In the genomic region with DNA sequence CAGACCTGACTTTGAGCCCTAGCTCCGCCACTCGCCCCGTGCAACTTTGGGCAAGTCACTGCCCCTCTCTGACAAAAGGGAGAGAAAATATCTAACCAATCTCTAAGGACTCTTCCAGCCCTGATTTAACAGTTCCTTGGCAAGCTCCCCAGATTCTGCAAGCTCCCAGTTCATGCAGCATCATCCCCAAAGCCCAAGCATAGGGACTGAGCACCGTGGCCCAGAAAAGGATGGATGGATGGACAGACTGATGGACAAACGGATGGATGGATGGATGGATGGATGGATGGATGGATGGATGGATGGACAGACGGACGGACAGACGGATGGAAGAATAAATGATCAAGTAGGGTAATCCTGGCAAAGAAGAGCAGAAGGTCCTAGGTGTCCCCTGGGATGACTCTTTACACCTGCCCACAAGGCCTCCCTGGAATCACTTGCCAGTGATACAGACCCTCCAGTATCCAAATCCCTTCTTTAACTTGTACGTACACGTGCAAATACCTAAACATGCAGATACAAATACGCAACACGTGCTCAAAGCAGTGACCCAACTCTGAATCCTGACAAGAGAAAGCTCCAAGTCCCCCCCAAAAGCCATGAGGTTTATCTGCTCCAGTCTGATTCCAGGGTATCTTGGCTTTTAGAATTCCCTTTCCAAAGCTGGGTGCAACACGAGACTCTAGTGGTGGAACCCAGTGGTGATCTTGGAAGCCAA, we compare ENCODE assay signal across 12 cellular contexts. TPM values are rescaled to one million over a fixed set of nuclear protein-coding genes. Genes with fewer than 3 reads are reported as not detected.
DNase-seq lines count a peak whose midpoint lies in the region; ATAC-seq and TF ChIP-seq lines count a peak whose summit lies in the region.
"Had no signal": no experiment of that assay in that cellular context is flagged by ENCODE, and none has a peak within 500 bp of the region (broad histone marks: within the 10 kb centered on the region; RNA-seq: fewer than 3 reads in every experiment).

No MANE protein-coding gene starts in this region.

- H3K56ac ChIP-seq in H9 (ENCODE audit: insufficient read length, low read depth, low read length) = no peak overlapping the region

- no peak overlapping the region for H2AFZ ChIP-seq in H9 (ENCODE audit: low read length)

- no peak overlapping the region for H2BK5ac ChIP-seq in H9 (ENCODE audit: insufficient read length, low read length)

- H3T11ph ChIP-seq in H9 (ENCODE audit: low read length) = no peak overlapping the region

- H3K18ac ChIP-seq in H9 (ENCODE audit: insufficient read length, low read depth, low read length) = peak overlapping the region; percentile 15

- H2BK12ac ChIP-seq in H9 (ENCODE audit: insufficient read length, low read depth, low read length) = no peak overlapping the region

- H3K4me1 ChIP-seq in H9 (ENCODE audit: insufficient read depth, low read length) (peaks cover 5% of the 10 kb centered on the region; the same call in 1 of the 2 replicates), rectal smooth muscle tissue (ENCODE audit: control insufficient read depth, insufficient read depth, low read length) (peaks cover 49% of the 10 kb centered on the region)

- H3K4me3 ChIP-seq in fibroblast of the aortic adventitia (ENCODE audit: low read depth, low read length) (no peak overlapping the region), rectal smooth muscle tissue (ENCODE audit: low read length) (no peak overlapping the region)
- H3K4me3 ChIP-seq: GM12878, heart right ventricle, MG63 had no signal

- no peak overlapping the region for H2AK5ac ChIP-seq in H9 (ENCODE audit: insufficient read length, low read length)

- no peak overlapping the region for H3K27ac ChIP-seq in H9 (ENCODE audit: insufficient read length, low read depth, low read length)
- peak overlapping the region; percentile 40 for H3K27ac ChIP-seq in rectal smooth muscle tissue (ENCODE audit: low read depth, low read length)

- H2BK120ac ChIP-seq in H9 (ENCODE audit: low read depth, low read length, poor library complexity, severe bottlenecking) = no peak overlapping the region

- no CpG with 5 or more reads among the region's 13 CpGs for WGBS in H9 (ENCODE audit: extremely low coverage, insufficient read length, low lambda C conversion rate)

- no peaks in the 10 kb centered on the region for H3K79me1 ChIP-seq in H9 (ENCODE audit: insufficient read depth, low read depth, low read length, poor library complexity, severe bottlenecking)

- H3K4me3 Mint-ChIP-seq in H9 = no peak overlapping the region
- no peak overlapping the region for H3K4me3 Mint-ChIP-seq in activated T-helper 17 cell treated with anti-CD3 and anti-CD28 coated beads, Interleukin-2, amount 50 U/mL, for 72 hours

- H3K14ac ChIP-seq in H9 (ENCODE audit: insufficient read depth, low read length) = 0 out of 2 replicates have a peak overlapping the region, but pooled peaks have one; percentile 10

- no peaks in the 10 kb centered on the region; a peak in 2 of 5 replicates for H3K9me3 Mint-ChIP-seq in H9
- H3K9me3 Mint-ChIP-seq in activated T-helper 17 cell treated with anti-CD3 and anti-CD28 coated beads, Interleukin-2, amount 50 U/mL, for 72 hours = no peaks in the 10 kb centered on the region

- H4K5ac ChIP-seq in H9 (ENCODE audit: insufficient read length, low read depth, low read length) = no peak overlapping the region

- no peaks in the 10 kb centered on the region for H3K23me2 ChIP-seq in H9 (ENCODE audit: insufficient read length, low read depth, low read length, poor library complexity, severe bottlenecking)

- ATAC-seq in activated T-helper 17 cell treated with anti-CD3 and anti-CD28 coated beads, Interleukin-2, amount 50 U/mL, for 72 hours (replicated peaks) = no peak
- ATAC-seq in HG03045 (IDR thresholded peaks at IDR 0.05; ENCODE audit: unreplicated experiment) = no peak
- ATAC-seq: GM12878 had no signal

- no peak for DNase-seq in H9
- peak; percentile 58 for DNase-seq in fibroblast of the aortic adventitia (ENCODE audit: low read depth)
- DNase-seq in stimulated activated CD8-positive, alpha-beta memory T cell treated with anti-CD3 and anti-CD28 coated beads, Interleukin-4, amount 100 ng/mL, for 48 hours = no peak
- DNase-seq in OCI-M2 (lab: John Stamatoyannopoulos, UW; ENCODE audit: unreplicated experiment) = no peak
- DNase-seq: activated CD4-positive, CD25-positive, alpha-beta regulatory T cell treated with anti-CD3 and anti-CD28 coated beads, Interleukin-2, amount 50 U/mL, for 72 hours; heart right ventricle; MG63; NCI-H226 had no signal

- no peak overlapping the region for H4K91ac ChIP-seq in H9 (ENCODE audit: insufficient read length, low read depth, low read length)

- H3K27ac Mint-ChIP-seq in H9 = peak overlapping the region in 2 of 3 experiments; percentile 95 to 96; a peak in 3 of 7 replicates
- peak overlapping the region; percentile 77 for H3K27ac Mint-ChIP-seq in activated T-helper 17 cell treated with anti-CD3 and anti-CD28 coated beads, Interleukin-2, amount 50 U/mL, for 72 hours

- TF ChIP-seq CTCF in H9 (conservative IDR thresholded peaks at IDR 0.05) = no peak
- no peak for TF ChIP-seq CTCF in fibroblast of the aortic adventitia (IDR thresholded peaks at IDR 0.05; ENCODE audit: insufficient read depth, low read length)

- H2BK15ac ChIP-seq in H9 (ENCODE audit: low read depth, low read length) = no peak overlapping the region

- no peaks in the 10 kb centered on the region for H3K36me3 ChIP-seq in rectal smooth muscle tissue (ENCODE audit: control insufficient read depth, insufficient read depth, low read length)
- H3K36me3 ChIP-seq: MG63 had no signal

- H3K9me3 ChIP-seq in H9 (ENCODE audit: control insufficient read depth, low read depth, low read length) = no peaks in the 10 kb centered on the region
- H3K9me3 ChIP-seq: heart right ventricle, MG63 had no signal

- no peaks in the 10 kb centered on the region for H3K79me2 ChIP-seq in H9 (ENCODE audit: insufficient read depth, low read length)

- no peak overlapping the region for H2BK20ac ChIP-seq in H9 (ENCODE audit: low read depth, low read length, poor library complexity, severe bottlenecking)

- no peaks in the 10 kb centered on the region for H4K20me1 ChIP-seq in H9 (ENCODE audit: control insufficient read depth, insufficient read depth, insufficient read length)

- no peak overlapping the region for H3K4me2 ChIP-seq in H9 (ENCODE audit: insufficient read depth, insufficient read length, low read length)

- H3K23ac ChIP-seq in H9 (ENCODE audit: insufficient read length, low read depth, low read length) = no peak overlapping the region

- no peaks in the 10 kb centered on the region; the same call in 1 of the 2 replicates for H3K27me3 Mint-ChIP-seq in H9 (ENCODE audit: low read depth)
- no peaks in the 10 kb centered on the region for H3K27me3 Mint-ChIP-seq in activated T-helper 17 cell treated with anti-CD3 and anti-CD28 coated beads, Interleukin-2, amount 50 U/mL, for 72 hours

- H3K4me1 Mint-ChIP-seq in H9 = peaks cover 51 to 65% of the 10 kb centered on the region in 2 experiments
- peaks cover 50% of the 10 kb centered on the region for H3K4me1 Mint-ChIP-seq in activated T-helper 17 cell treated with anti-CD3 and anti-CD28 coated beads, Interleukin-2, amount 50 U/mL, for 72 hours

- H4K8ac ChIP-seq in H9 (replicated peaks; ENCODE audit: insufficient read length, low read depth, low read length) = no peak overlapping the region

- no peak overlapping the region for H3K4ac ChIP-seq in H9 (ENCODE audit: low read depth, low read length)

- H3K27me3 ChIP-seq in H9 (ENCODE audit: insufficient read depth, low read length) (no peaks in the 10 kb centered on the region), rectal smooth muscle tissue (ENCODE audit: control insufficient read depth, insufficient read depth, low read length) (no peaks in the 10 kb centered on the region)
- H3K27me3 ChIP-seq: heart right ventricle, MG63 had no signal

- no peaks in the 10 kb centered on the region; a peak in 1 of 7 replicates for H3K36me3 Mint-ChIP-seq in H9 (ENCODE audit: insufficient read depth in 1 of 3, low read depth in 3 of 3)
- peaks cover 17% of the 10 kb centered on the region for H3K36me3 Mint-ChIP-seq in activated T-helper 17 cell treated with anti-CD3 and anti-CD28 coated beads, Interleukin-2, amount 50 U/mL, for 72 hours (ENCODE audit: low read depth)

- H3K9ac ChIP-seq in H9 (ENCODE audit: extremely low read depth, insufficient read length, low read length) (no peak overlapping the region), rectal smooth muscle tissue (ENCODE audit: low read length) (no peak overlapping the region)

RNA-seq across cellular contexts. Expression of a gene that starts 16.0 kb away (rescaled TPM):
- total RNA-seq in H9 (2021) = 3.6 and 6.1 TPM in 2 replicates
- total RNA-seq in activated T-helper 17 cell treated with anti-CD3 and anti-CD28 coated beads, Interleukin-2, amount 50 U/mL, for 72 hours = 10 to 100 TPM; 17.0 to 38.2 TPM
- 3.3 and 23.4 TPM in 2 replicates for total RNA-seq in fibroblast of the aortic adventitia (ENCODE audit: low replicate concordance)

RNA-seq across cellular contexts. Expression of a gene that starts 38.1 kb away (rescaled TPM):
- total RNA-seq in H9 (2021) (26.1 TPM in 2 replicates), fibroblast of the aortic adventitia (ENCODE audit: low replicate concordance) (7.8 and 9.5 TPM in 2 replicates)
- 1 to 10 TPM; 3.5 to 4.8 TPM for total RNA-seq in activated T-helper 17 cell treated with anti-CD3 and anti-CD28 coated beads, Interleukin-2, amount 50 U/mL, for 72 hours
